ENCODE assay signal across 20 cellular contexts in the genomic region with DNA sequence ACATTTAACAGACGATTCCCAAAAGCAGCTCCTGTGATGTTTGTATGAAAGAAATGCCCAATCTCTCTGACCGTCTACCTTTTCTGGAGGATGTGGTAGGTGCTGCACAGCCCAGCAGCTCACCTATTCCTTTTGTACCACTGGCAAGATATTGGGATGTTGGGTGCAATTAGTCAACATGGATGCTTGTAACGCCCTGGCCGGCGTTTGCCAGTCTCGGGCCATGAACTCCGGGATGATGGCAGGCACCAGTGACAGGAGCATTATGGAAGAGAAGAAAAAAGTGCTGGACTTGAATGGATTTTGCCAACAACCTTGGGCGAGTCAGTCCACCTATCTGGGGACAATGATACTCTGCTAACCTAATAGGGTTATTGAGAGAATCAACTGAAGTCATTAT.
DNase-seq lines count a peak whose midpoint lies in the region; ATAC-seq, FAIRE-seq and TF ChIP-seq lines count a peak whose summit lies in the region.
"Had no signal": no experiment of that assay in that cellular context is flagged by ENCODE, and none has a peak within 500 bp of the region (broad histone marks: within the 10 kb centered on the region; RNA-seq: fewer than 3 reads in every experiment).

No MANE protein-coding gene starts in this region.

- H3K79me2 ChIP-seq in PC-3 (ENCODE audit: low read length), result no peaks in the 10 kb centered on the region
- H3K79me2 ChIP-seq: parathyroid adenoma had no signal

- DNase-seq in natural killer cell treated with Interleukin-12 subunit alpha and Interleukin-12 subunit beta and Interleukin-15 and Interleukin-18, amount 100 ng/mL, for 72 hours (ENCODE audit: low spot score), result no peak
- DNase-seq in natural killer cell, result no peak
- DNase-seq in PC-3, result no peak
- DNase-seq in brain microvascular endothelial cell, result no peak
- no peak for DNase-seq in urothelium cell line (ENCODE audit: low spot score)
- DNase-seq in left ventricle myocardium inferior, result no peak
- DNase-seq in NCI-H226, result no peak
- DNase-seq: BE2C, Caco-2, cortex of kidney, hypothalamus, Karpas-422, NCI-H1092, NCI-H2029, NCI-H446, trophoblast cell had no signal

- H3K9me3 ChIP-seq in PC-3 (ENCODE audit: low read length), result no peaks in the 10 kb centered on the region
- H3K9me3 ChIP-seq in left ventricle myocardium inferior (replicated peaks), result no peaks in the 10 kb centered on the region
- H3K9me3 ChIP-seq: BE2C, Caco-2 had no signal

- no peak overlapping the region for H3K4me3 ChIP-seq in PC-3 (ENCODE audit: low read length)
- H3K4me3 ChIP-seq in brain microvascular endothelial cell (ENCODE audit: low read depth, low read length), result no peak overlapping the region
- no peak overlapping the region for H3K4me3 ChIP-seq in left ventricle myocardium inferior
- H3K4me3 ChIP-seq: lung had no signal

- no peak for ATAC-seq in natural killer cell treated with Interleukin-12 subunit alpha and Interleukin-12 subunit beta and Interleukin-15 and Interleukin-18, amount 100 ng/mL, for 72 hours
- ATAC-seq in natural killer cell (no peak), PC-3 (no peak)
- ATAC-seq: sciatic nerve had no signal

- no peaks in the 10 kb centered on the region for H3K9me3 Mint-ChIP-seq in natural killer cell treated with Interleukin-12 subunit alpha and Interleukin-12 subunit beta and Interleukin-15 and Interleukin-18, amount 100 ng/mL, for 72 hours
- H3K9me3 Mint-ChIP-seq in natural killer cell, result no peaks in the 10 kb centered on the region
- H3K9me3 Mint-ChIP-seq: brain had no signal

- no peak for TF ChIP-seq CTCF in natural killer cell (IDR thresholded peaks at IDR 0.05)
- TF ChIP-seq CTCF in PC-3 (conservative IDR thresholded peaks at IDR 0.05; ENCODE audit: low read depth, low read length), result no peak
- TF ChIP-seq CTCF in brain microvascular endothelial cell (IDR thresholded peaks at IDR 0.05; ENCODE audit: low read depth, low read length, missing control alignments), result no peak
- no peak for TF ChIP-seq CTCF in left ventricle myocardium inferior (IDR thresholded peaks at IDR 0.05; ENCODE audit: borderline replicate concordance)

- H3K27ac ChIP-seq in PC-3 (ENCODE audit: low read length) (peak overlapping the region; percentile 85), brain microvascular endothelial cell (peak overlapping the region; percentile 1), left ventricle myocardium inferior (replicated peaks) (no peak overlapping the region)
- H3K27ac ChIP-seq: parathyroid adenoma had no signal

- H3K36me3 ChIP-seq in PC-3 (ENCODE audit: low read depth, low read length) (no peaks in the 10 kb centered on the region), brain microvascular endothelial cell (replicated peaks) (no peaks in the 10 kb centered on the region), left ventricle myocardium inferior (no peaks in the 10 kb centered on the region)
- H3K36me3 ChIP-seq: BE2C had no signal

- no peaks in the 10 kb centered on the region for H3F3A ChIP-seq in PC-3 (ENCODE audit: low read length, unreplicated experiment)

- H3K9me2 ChIP-seq in PC-3 (replicated peaks; ENCODE audit: low read length), result no peaks in the 10 kb centered on the region

- peaks cover 9 to 18% of the 10 kb centered on the region in 2 donors for H3K4me1 Mint-ChIP-seq in natural killer cell treated with Interleukin-12 subunit alpha and Interleukin-12 subunit beta and Interleukin-15 and Interleukin-18, amount 100 ng/mL, for 72 hours (ENCODE audit: low read depth in 2 of 2)
- no peaks in the 10 kb centered on the region for H3K4me1 Mint-ChIP-seq in natural killer cell

- H3K36me3 Mint-ChIP-seq in natural killer cell treated with Interleukin-12 subunit alpha and Interleukin-12 subunit beta and Interleukin-15 and Interleukin-18, amount 100 ng/mL, for 72 hours, result no peaks in the 10 kb centered on the region
- no peaks in the 10 kb centered on the region for H3K36me3 Mint-ChIP-seq in natural killer cell
- H3K36me3 Mint-ChIP-seq: brain had no signal

- no peaks in the 10 kb centered on the region for H4K20me1 ChIP-seq in PC-3 (ENCODE audit: low read length)

- no TSS peak for BruUV-seq in PC-3 (replicated peaks; lab: Mats Ljungman, UMichigan)

- no peak overlapping the region for H3K27ac Mint-ChIP-seq in natural killer cell treated with Interleukin-12 subunit alpha and Interleukin-12 subunit beta and Interleukin-15 and Interleukin-18, amount 100 ng/mL, for 72 hours
- H3K27ac Mint-ChIP-seq in natural killer cell, result no peak overlapping the region
- H3K27ac Mint-ChIP-seq: brain had no signal

- H3K9ac ChIP-seq in PC-3 (ENCODE audit: low read length), result peak overlapping the region; percentile 8; the same call in 1 of the 2 replicates
- H3K9ac ChIP-seq: parathyroid adenoma had no signal

- CTCF ChIA-PET in PC-3 (lab: Charles Lee), result no interaction called here

- H3K27me3 ChIP-seq in PC-3 (ENCODE audit: low read length) (no peaks in the 10 kb centered on the region), brain microvascular endothelial cell (replicated peaks) (no peaks in the 10 kb centered on the region), left ventricle myocardium inferior (ENCODE audit: low read depth) (no peaks in the 10 kb centered on the region)
- H3K27me3 ChIP-seq: BE2C had no signal

- in situ Hi-C loops in brain microvascular endothelial cell (cut with HindIII; ENCODE audit: low pct_ligation_motif_present, low sequenced_read_pairs), result no loop called here

- H2AFZ ChIP-seq in PC-3 (ENCODE audit: low read length), result no peak overlapping the region
- H2AFZ ChIP-seq: parathyroid adenoma had no signal

- POLR2A ChIA-PET in PC-3 (lab: Charles Lee; ENCODE audit: unreplicated experiment), result no interaction called here

- peak; percentile 85 for FAIRE-seq in urothelium cell line (lab: Jason Lieb, UNC)

- H3K4me1 ChIP-seq in PC-3 (ENCODE audit: insufficient read depth, low read length) (peaks cover 33% of the 10 kb centered on the region), left ventricle myocardium inferior (no peaks in the 10 kb centered on the region)
- H3K4me1 ChIP-seq: BE2C, parathyroid adenoma had no signal

- H3K4me3 Mint-ChIP-seq in natural killer cell treated with Interleukin-12 subunit alpha and Interleukin-12 subunit beta and Interleukin-15 and Interleukin-18, amount 100 ng/mL, for 72 hours, result peak overlapping the region; percentile 34
- H3K4me3 Mint-ChIP-seq in natural killer cell, result no peak overlapping the region
- H3K4me3 Mint-ChIP-seq: brain had no signal

- intact Hi-C loops in natural killer cell (cut with micrococcal nuclease), result no loop called here
- intact Hi-C loops in PC-3 (cut with micrococcal nuclease), result no loop called here
- intact Hi-C loops in left ventricle myocardium inferior (cut with micrococcal nuclease), result no loop called here

- H3K4me2 ChIP-seq in PC-3 (ENCODE audit: low read length), result peak overlapping the region; percentile 23

- H3K27me3 Mint-ChIP-seq in natural killer cell treated with Interleukin-12 subunit alpha and Interleukin-12 subunit beta and Interleukin-15 and Interleukin-18, amount 100 ng/mL, for 72 hours, result peaks cover 5 to 10% of the 10 kb centered on the region in 2 donors
- peaks cover 7 to 17% of the 10 kb centered on the region in 2 donors for H3K27me3 Mint-ChIP-seq in natural killer cell (ENCODE audit: low read depth in 2 of 2)
- H3K27me3 Mint-ChIP-seq: brain had no signal
